Comparison of ENCODE assay signal across 8 cellular contexts in the genomic region with DNA sequence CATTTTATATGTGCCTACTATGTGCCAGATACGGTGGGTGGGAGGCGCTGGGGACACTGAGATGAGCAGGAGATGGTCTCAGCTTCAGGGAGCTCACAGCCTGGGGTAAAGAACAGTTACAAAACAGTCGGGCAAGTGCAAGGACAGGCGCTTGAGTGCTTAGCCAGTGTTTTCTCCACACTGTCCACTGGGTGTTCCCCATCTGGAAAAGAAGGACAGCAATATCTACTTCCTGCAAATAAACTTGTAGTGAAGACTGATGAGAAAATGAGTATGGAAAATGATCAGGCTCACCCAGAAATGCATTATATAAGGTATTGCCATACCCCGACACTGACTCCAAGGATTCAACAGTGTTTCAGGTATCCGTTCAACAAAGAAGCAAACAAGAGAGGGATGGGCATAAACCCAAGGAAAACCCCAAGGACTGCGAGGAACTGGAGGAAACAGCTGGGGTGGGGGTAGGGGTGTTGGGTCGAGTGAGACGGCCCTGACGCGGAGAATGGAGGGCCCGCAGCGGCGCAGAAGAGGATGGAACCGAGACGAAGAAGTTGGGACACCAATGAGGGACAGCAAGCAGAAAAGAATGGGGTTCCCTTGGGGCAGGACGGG. TPM values are rescaled to one million over a fixed set of nuclear protein-coding genes. Genes with fewer than 3 reads are reported as not detected.
DNase-seq lines count a peak whose midpoint lies in the region; ATAC-seq, FAIRE-seq and TF ChIP-seq lines count a peak whose summit lies in the region.

No MANE protein-coding gene starts in this region.

- peak overlapping the region; percentile 53 for H3K27ac ChIP-seq in CD8-positive, alpha-beta T cell (ENCODE audit: low read depth, low read length)
- peak overlapping the region; percentile 12 to 41 (median 24) for H3K27ac ChIP-seq in pancreas

- peaks cover 4% of the 10 kb centered on the region for H3K27me3 Mint-ChIP-seq in CD8-positive, alpha-beta T cell (ENCODE audit: low read depth)
- peaks cover 3% of the 10 kb centered on the region for H3K27me3 Mint-ChIP-seq in activated CD8-positive, alpha-beta T cell treated with anti-CD3 and anti-CD28 coated beads, Interleukin-2, amount 10 ng/mL, durations not matched to agents 7 days and 5 days (ENCODE audit: low read depth)

- no peaks in the 10 kb centered on the region for H3K27me3 ChIP-seq in CD8-positive, alpha-beta T cell (ENCODE audit: insufficient read depth, low read length)
- H3K27me3 ChIP-seq in pancreas = no peaks in the 10 kb centered on the region

- peak overlapping the region; percentile 67 for H3K4me3 ChIP-seq in CD8-positive, alpha-beta T cell (ENCODE audit: low read depth, low read length)
- peak overlapping the region; percentile 42 to 69 (median 55) for H3K4me3 ChIP-seq in pancreas

- CTCF ChIA-PET in CD8-positive, alpha-beta T cell (lab: Charles Lee) = no interaction called here
- CTCF ChIA-PET in activated CD8-positive, alpha-beta T cell treated with anti-CD3 and anti-CD28 coated beads, Interleukin-2, amount 10 ng/mL, durations not matched to agents 7 days and 5 days (lab: Charles Lee) = no interaction called here

- H3K4me1 Mint-ChIP-seq in CD8-positive, alpha-beta T cell (ENCODE audit: low read depth) = peaks cover 48% of the 10 kb centered on the region
- peaks cover 31% of the 10 kb centered on the region for H3K4me1 Mint-ChIP-seq in activated CD8-positive, alpha-beta T cell treated with anti-CD3 and anti-CD28 coated beads, Interleukin-2, amount 10 ng/mL, durations not matched to agents 7 days and 5 days (ENCODE audit: low read depth)

- FAIRE-seq in pancreas (lab: Jason Lieb, UNC) = peak; percentile 83

- TF ChIP-seq CTCF in CD8-positive, alpha-beta T cell (IDR thresholded peaks at IDR 0.05) = no peak
- no peak for TF ChIP-seq CTCF in pancreas (IDR thresholded peaks at IDR 0.05)

- POLR2A ChIA-PET in CD8-positive, alpha-beta T cell (lab: Charles Lee) = no interaction called here
- POLR2A ChIA-PET in activated CD8-positive, alpha-beta T cell treated with anti-CD3 and anti-CD28 coated beads, Interleukin-2, amount 10 ng/mL, durations not matched to agents 7 days and 5 days (lab: Charles Lee) = no interaction called here

- no peak for DNase-seq in CD8-positive, alpha-beta T cell
- DNase-seq in HK-2 (ENCODE audit: unreplicated experiment) (peak; percentile 17), Right ventricle myocardium superior (no peak), pancreas (peak in 1 of 6 donors; percentile 6)
- DNase-seq in activated CD8-positive, alpha-beta T cell treated with anti-CD3 and anti-CD28 coated beads, Interleukin-2, amount 10 ng/mL, durations not matched to agents 7 days and 5 days = no peak

- WGBS in pancreas, 2 donors = 3 to 32% methylated on average over 17 of the region's 17 CpGs

- peak overlapping the region; percentile 79 for H3K27ac Mint-ChIP-seq in CD8-positive, alpha-beta T cell
- peak overlapping the region; percentile 78 for H3K27ac Mint-ChIP-seq in activated CD8-positive, alpha-beta T cell treated with anti-CD3 and anti-CD28 coated beads, Interleukin-2, amount 10 ng/mL, durations not matched to agents 7 days and 5 days

- H3K4me1 ChIP-seq in CD8-positive, alpha-beta T cell (ENCODE audit: insufficient read depth, low read length) = peaks cover 22% of the 10 kb centered on the region
- H3K4me1 ChIP-seq in pancreas = no peaks in the 10 kb centered on the region

- H3K9me3 Mint-ChIP-seq in CD8-positive, alpha-beta T cell = no peaks in the 10 kb centered on the region
- H3K9me3 Mint-ChIP-seq in activated CD8-positive, alpha-beta T cell treated with anti-CD3 and anti-CD28 coated beads, Interleukin-2, amount 10 ng/mL, durations not matched to agents 7 days and 5 days (ENCODE audit: insufficient read depth) = no peaks in the 10 kb centered on the region

- H3K36me3 Mint-ChIP-seq in CD8-positive, alpha-beta T cell = peaks cover 2% of the 10 kb centered on the region
- no peaks in the 10 kb centered on the region for H3K36me3 Mint-ChIP-seq in activated CD8-positive, alpha-beta T cell treated with anti-CD3 and anti-CD28 coated beads, Interleukin-2, amount 10 ng/mL, durations not matched to agents 7 days and 5 days (ENCODE audit: low read depth)

- H3K4me3 Mint-ChIP-seq in CD8-positive, alpha-beta T cell = peak overlapping the region; percentile 91
- H3K4me3 Mint-ChIP-seq in activated CD8-positive, alpha-beta T cell treated with anti-CD3 and anti-CD28 coated beads, Interleukin-2, amount 10 ng/mL, durations not matched to agents 7 days and 5 days = peak overlapping the region; percentile 86

- no peaks in the 10 kb centered on the region for H3K9me3 ChIP-seq in CD8-positive, alpha-beta T cell (ENCODE audit: low read length)
- no peaks in the 10 kb centered on the region for H3K9me3 ChIP-seq in pancreas

- no peaks in the 10 kb centered on the region for H3K36me3 ChIP-seq in CD8-positive, alpha-beta T cell (ENCODE audit: insufficient read depth, low read length)
- H3K36me3 ChIP-seq in pancreas = no peaks in the 10 kb centered on the region

- no peak for ATAC-seq in CD8-positive, alpha-beta T cell
- no peak for ATAC-seq in activated CD8-positive, alpha-beta T cell treated with anti-CD3 and anti-CD28 coated beads, Interleukin-2, amount 10 ng/mL, durations not matched to agents 7 days and 5 days
- peak; percentile 89 for ATAC-seq in Right ventricle myocardium superior (ENCODE audit: poor library complexity)
- peak; percentile 49 to 73 (median 66) for ATAC-seq in pancreas
- ATAC-seq in GM19023 (IDR thresholded peaks at IDR 0.05; ENCODE audit: unreplicated experiment) = no peak
- no peak for ATAC-seq in HG03460 (IDR thresholded peaks at IDR 0.05; ENCODE audit: unreplicated experiment)
- no peak for ATAC-seq in GM18520 (IDR thresholded peaks at IDR 0.05; ENCODE audit: unreplicated experiment)

- intact Hi-C loops in CD8-positive, alpha-beta T cell (cut with DNase I, micrococcal nuclease) = loop anchor here (5.0 kb wide), 2 partner anchors 118 to 123 kb away; partner anchors contain the start of gene IDS (in 1 of the 2)
- intact Hi-C loops in Right ventricle myocardium superior (cut with DNase I) (no loop called here), pancreas (cut with DNase I) (no loop called here)

RNA-seq across cellular contexts. Expression of gene TMEM185A, which starts 0.8 kb away (rescaled TPM):
- 10 to 100 TPM in 1 of 2 experiments, 1 to 10 TPM in 1; 6.9 to 11.3 TPM for total RNA-seq in CD8-positive, alpha-beta T cell
- 10 to 100 TPM; 15.7 to 15.9 TPM for total RNA-seq in activated CD8-positive, alpha-beta T cell treated with anti-CD3 and anti-CD28 coated beads, Interleukin-2, amount 10 ng/mL, durations not matched to agents 7 days and 5 days
- total RNA-seq in Right ventricle myocardium superior = 28.9 TPM
- 10 to 100 TPM in 2 of 6 donors, 1 to 10 TPM in 4; 5.1 to 13.7 (median 9.0) TPM for total RNA-seq in pancreas
- 1 to 10 TPM; 6.2 to 9.8 TPM for polyA plus RNA-seq in pancreas

RNA-seq across cellular contexts. Expression of gene HSFX2, which starts 35.7 kb away (rescaled TPM):
- total RNA-seq in CD8-positive, alpha-beta T cell = not detected
- not detected for total RNA-seq in activated CD8-positive, alpha-beta T cell treated with anti-CD3 and anti-CD28 coated beads, Interleukin-2, amount 10 ng/mL, durations not matched to agents 7 days and 5 days
- not detected for total RNA-seq in Right ventricle myocardium superior
- total RNA-seq in pancreas = under 1 TPM in 3 of 6 donors, not detected in 3; 0.16 to 0.31 (median 0.17) TPM
- 1 to 10 TPM in 1 of 2 donors, under 1 TPM in 1; 0.77 to 1.3 TPM for polyA plus RNA-seq in pancreas

RNA-seq across cellular contexts. Expression of gene MAGEA9B, which starts 43.5 kb away (rescaled TPM):
- not detected for total RNA-seq in CD8-positive, alpha-beta T cell
- total RNA-seq in activated CD8-positive, alpha-beta T cell treated with anti-CD3 and anti-CD28 coated beads, Interleukin-2, amount 10 ng/mL, durations not matched to agents 7 days and 5 days = not detected
- not detected for total RNA-seq in Right ventricle myocardium superior
- total RNA-seq in pancreas = not detected
- polyA plus RNA-seq in pancreas = not detected

Comparison
In these comparisons a context has a peak if more than half of its experiments do, and no peak if none do; other contexts are left out.
1. ATAC-seq: peak in Right ventricle myocardium superior (single experiment) and pancreas (4 of 4); none in CD8-positive, alpha-beta T cell (single experiment), activated CD8-positive, alpha-beta T cell treated with anti-CD3 and anti-CD28 coated beads, Interleukin-2, amount 10 ng/mL, durations not matched to agents 7 days and 5 days (single experiment), GM19023 (single experiment), HG03460 (single experiment) and GM18520 (single experiment).
2. intact Hi-C loops: an anchor here in CD8-positive, alpha-beta T cell (5.0 kb wide); none called in Right ventricle myocardium superior and pancreas.